8 cellular contexts compared by ENCODE assay signal in genomic region chr1:225777583-225778411, GRCh38. TPM values are rescaled to one million over a fixed set of nuclear protein-coding genes. Genes with fewer than 3 reads are reported as not detected.
A peak's percentile ranks its signal among the peaks of the same experiment; 100 is the strongest.
DNase-seq lines count a peak whose midpoint lies in the region; ATAC-seq and TF ChIP-seq lines count a peak whose summit lies in the region.

SRP9 (plus strand) TSS chr1:225777826; CDS start chr1:225777941, 115 bp downstream.

- TF ChIP-seq EP300 in upper lobe of left lung (IDR thresholded peaks at IDR 0.05) = no peak

- 0 to 1% (median 1%) methylated on average over 34 to 48 of the region's 48 CpGs for WGBS in adrenal gland, 4 donors
- 0 to 1% (median 0%) methylated on average over 20 to 48 of the region's 48 CpGs for WGBS in heart left ventricle, 4 donors
- 0% methylated on average over 20 to 37 of the region's 48 CpGs for WGBS in upper lobe of left lung, 2 donors

- TF ChIP-seq POLR2A in adrenal gland (IDR thresholded peaks at IDR 0.05) (peak; percentile 76 to 90), heart left ventricle (IDR thresholded peaks at IDR 0.05) (peak in 1 of 2 donors; percentile 77), upper lobe of left lung (IDR thresholded peaks at IDR 0.05) (peak in 3 of 4 donors; percentile 80 to 93 (median 93))

- peak within 1 kb of the TSS; percentile 98 for H3K4me3 ChIP-seq in GM12875 (ENCODE audit: low read depth, low read length)
- peak within 1 kb of the TSS; percentile 18 to 70 (median 41) for H3K4me3 ChIP-seq in adrenal gland
- H3K4me3 ChIP-seq in heart left ventricle = peak within 1 kb of the TSS; percentile 49 to 99 (median 78)
- peak within 1 kb of the TSS; percentile 48 to 81 (median 66) for H3K4me3 ChIP-seq in upper lobe of left lung

- ATAC-seq in HG02798 (IDR thresholded peaks at IDR 0.05; ENCODE audit: poor library complexity, unreplicated experiment) (peak; percentile 100), heart left ventricle (peak; percentile 100), upper lobe of left lung (ENCODE audit: low FRiP score in 2 of 2) (peak; percentile 100)

- H3K4me1 ChIP-seq in adrenal gland (replicated peaks in 1 of 2) (peaks cover 16 to 61% of the 10 kb centered on the region in 2 donors), heart left ventricle (peaks cover 0 to 65% (median 44%) of the 10 kb centered on the region in 12 donors), upper lobe of left lung (peaks cover 38 to 55% (median 46%) of the 10 kb centered on the region in 4 donors)

- H3K27ac ChIP-seq in adrenal gland (peak within 1 kb of the TSS; percentile 27 to 98 (median 89)), heart left ventricle (peak within 1 kb of the TSS; percentile 85 to 97 (median 92)), upper lobe of left lung (peak within 1 kb of the TSS; percentile 96 to 99 (median 96))

- peak; percentile 92 for DNase-seq in NCI-H1417 treated with DMSO at 0.1 percent for 48 hours (lab: John Stamatoyannopoulos, UW)
- peak; percentile 98 for DNase-seq in SW480 (ENCODE audit: low spot score)
- DNase-seq in adrenal gland = peak; percentile 98 to 99 (median 99)
- DNase-seq in heart left ventricle = peak; percentile 99 to 100 (median 100)
- DNase-seq in pons (ENCODE audit: low spot score) = peak; percentile 99
- DNase-seq in upper lobe of left lung = peak; percentile 98 to 99

- H3K9me3 ChIP-seq in adrenal gland (replicated peaks in 1 of 3) = no peaks in the 10 kb centered on the region
- H3K9me3 ChIP-seq in heart left ventricle = no peaks in the 10 kb centered on the region
- no peaks in the 10 kb centered on the region for H3K9me3 ChIP-seq in upper lobe of left lung

- intact Hi-C loops in adrenal gland (cut with DNase I) = loop anchor here (2.0 to 10.0 kb wide), 6 partner anchors 31 to 223 kb away; no protein-coding TSS in a partner anchor
- intact Hi-C loops in heart left ventricle (cut with DNase I) = loop anchor here (1.0 to 10.0 kb wide), 14 partner anchors 33 to 303 kb away; partner anchors contain the start of genes EPHX1 (in 7 of the 10), ENAH (in 1 of the 10) and PYCR2 (in 1 of the 10)

- H3K36me3 ChIP-seq in adrenal gland (replicated peaks in 1 of 2) (no peaks in the 10 kb centered on the region), heart left ventricle (peaks cover 0 to 21% (median 4%) of the 10 kb centered on the region in 9 donors), upper lobe of left lung (no peaks in the 10 kb centered on the region)

- peak; percentile 93 for TF ChIP-seq CTCF in GM12875 (IDR thresholded peaks at IDR 0.05; ENCODE audit: borderline replicate concordance, insufficient read depth, low read depth, low read length)
- peak; percentile 68 to 93 (median 88) for TF ChIP-seq CTCF in adrenal gland (IDR thresholded peaks at IDR 0.05)
- peak; percentile 75 to 98 (median 91) for TF ChIP-seq CTCF in heart left ventricle (IDR thresholded peaks at IDR 0.05)
- peak; percentile 83 to 98 (median 96) for TF ChIP-seq CTCF in upper lobe of left lung (IDR thresholded peaks at IDR 0.05)

- H3K27me3 ChIP-seq in adrenal gland (no peaks in the 10 kb centered on the region), heart left ventricle (no peaks in the 10 kb centered on the region), upper lobe of left lung (no peaks in the 10 kb centered on the region)

RNA-seq across cellular contexts. Expression of gene SRP9, which starts in this region (rescaled TPM):
- total RNA-seq in adrenal gland = 100 to 1,000 TPM; 197 to 429 (median 293) TPM
- polyA plus RNA-seq in adrenal gland = 100 to 1,000 TPM; 144 to 521 (median 178) TPM
- total RNA-seq in heart left ventricle = 100 to 1,000 TPM; 151 to 187 (median 171) TPM
- polyA plus RNA-seq in heart left ventricle = 100 to 1,000 TPM; 147 to 211 TPM
- 100 to 1,000 TPM in 4 of 6 donors, 10 to 100 TPM in 2; 34.5 to 157 (median 125) TPM for total RNA-seq in upper lobe of left lung

Comparison
In these comparisons a context has a peak if more than half of its experiments do, and no peak if none do; other contexts are left out.
1. Peak in every context shown above with its lines: DNase-seq, ATAC-seq, H3K4me3 ChIP-seq and H3K27ac ChIP-seq.
2. H3K4me3 ChIP-seq: peak in every context shown above with its lines; median percentile 98 in GM12875; 78 in heart left ventricle; 66 in upper lobe of left lung; 41 in adrenal gland.